ENCODE assay signal across 19 cellular contexts in the genomic region with DNA sequence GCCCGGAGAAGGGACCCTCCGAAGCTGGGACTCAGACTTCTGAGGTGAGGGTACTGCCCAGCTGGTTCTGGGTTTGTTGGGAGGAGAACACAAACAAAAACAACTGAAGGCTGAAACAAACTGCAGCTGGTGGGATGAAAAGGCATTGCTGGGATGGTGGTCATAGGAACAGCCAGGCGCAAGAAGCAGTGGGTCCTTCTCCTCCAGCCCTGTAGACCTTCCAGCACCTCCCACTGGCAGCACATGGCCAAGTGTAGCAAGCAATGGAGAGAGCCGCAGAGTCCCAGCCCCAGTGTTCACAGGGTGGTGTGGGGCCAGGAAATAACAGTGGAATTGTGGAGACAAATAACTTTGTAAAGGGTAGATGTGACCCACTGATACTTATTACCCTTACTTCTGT. TPM values are rescaled to one million over a fixed set of nuclear protein-coding genes. Genes with fewer than 3 reads are reported as not detected.
DNase-seq lines count a peak whose midpoint lies in the region; ATAC-seq and TF ChIP-seq lines count a peak whose summit lies in the region.
"Had no signal": no experiment of that assay in that cellular context is flagged by ENCODE, and none has a peak within 500 bp of the region (broad histone marks: within the 10 kb centered on the region; RNA-seq: fewer than 3 reads in every experiment).

No MANE protein-coding gene starts in this region.

- no peaks in the 10 kb centered on the region for H3K36me3 ChIP-seq in HEK293 (ENCODE audit: control insufficient read depth in 2 of 2, insufficient read depth in 1 of 2, low read length in 2 of 2)
- H3K36me3 ChIP-seq in BE2C = no peaks in the 10 kb centered on the region
- H3K36me3 ChIP-seq: SJSA1, stomach, vagina had no signal

- no peaks in the 10 kb centered on the region for H3K27me3 ChIP-seq in BE2C
- H3K27me3 ChIP-seq: SJSA1, stomach, vagina had no signal

- ATAC-seq in activated CD8-positive, alpha-beta memory T cell treated with anti-CD3 and anti-CD28 coated beads, Interleukin-2, amount 10 ng/mL, durations not matched to agents 7 days and 5 days = no peak
- ATAC-seq in activated T-helper 17 cell treated with anti-CD3 and anti-CD28 coated beads, Interleukin-2, amount 50 U/mL, for 72 hours (replicated peaks) = no peak
- no peak for ATAC-seq in naive thymus-derived CD8-positive, alpha-beta T cell
- ATAC-seq: foreskin keratinocyte, left lobe of liver had no signal

- no peak for TF ChIP-seq CTCF in HEK293 (tag by site-specific recombination; IDR thresholded peaks at IDR 0.05)
- TF ChIP-seq CTCF in BE2C (IDR thresholded peaks at IDR 0.05; ENCODE audit: low read depth, low read length) = no peak

- POLR2A ChIA-PET in HEK293 (lab: Yijun Ruan, JAX) = no interaction called here
- POLR2A ChIA-PET in naive thymus-derived CD8-positive, alpha-beta T cell (lab: Charles Lee) = interaction anchor here (0.6 to 20.4 kb wide), 21 partner anchors 10 to 527 kb away, joined by 3 to 527 read pairs (median 4); a partner anchor contains a TSS

- H3K9me3 ChIP-seq in HEK293 (ENCODE audit: control insufficient read depth, insufficient read depth, low read depth, low read length) = no peaks in the 10 kb centered on the region
- no peaks in the 10 kb centered on the region for H3K9me3 ChIP-seq in BE2C
- H3K9me3 ChIP-seq: SJSA1, stomach, vagina had no signal

- no peak overlapping the region for H3K4me3 Mint-ChIP-seq in activated CD8-positive, alpha-beta memory T cell treated with anti-CD3 and anti-CD28 coated beads, Interleukin-2, amount 10 ng/mL, durations not matched to agents 7 days and 5 days
- peak overlapping the region; percentile 84 for H3K4me3 Mint-ChIP-seq in activated T-helper 17 cell treated with anti-CD3 and anti-CD28 coated beads, Interleukin-2, amount 50 U/mL, for 72 hours
- peak overlapping the region in 9 of 10 donors; percentile 44 to 83 (median 78) for H3K4me3 Mint-ChIP-seq in naive thymus-derived CD8-positive, alpha-beta T cell

- H3K36me3 Mint-ChIP-seq in activated CD8-positive, alpha-beta memory T cell treated with anti-CD3 and anti-CD28 coated beads, Interleukin-2, amount 10 ng/mL, durations not matched to agents 7 days and 5 days = peaks cover 49% of the 10 kb centered on the region
- H3K36me3 Mint-ChIP-seq in activated T-helper 17 cell treated with anti-CD3 and anti-CD28 coated beads, Interleukin-2, amount 50 U/mL, for 72 hours (ENCODE audit: low read depth) = no peaks in the 10 kb centered on the region
- peaks cover 7 to 12% (median 10%) of the 10 kb centered on the region in 3 donors for H3K36me3 Mint-ChIP-seq in naive thymus-derived CD8-positive, alpha-beta T cell

- H3K27me3 Mint-ChIP-seq in activated CD8-positive, alpha-beta memory T cell treated with anti-CD3 and anti-CD28 coated beads, Interleukin-2, amount 10 ng/mL, durations not matched to agents 7 days and 5 days = no peaks in the 10 kb centered on the region
- no peaks in the 10 kb centered on the region for H3K27me3 Mint-ChIP-seq in activated T-helper 17 cell treated with anti-CD3 and anti-CD28 coated beads, Interleukin-2, amount 50 U/mL, for 72 hours
- H3K27me3 Mint-ChIP-seq in naive thymus-derived CD8-positive, alpha-beta T cell = no peaks in the 10 kb centered on the region

- H3K4me1 Mint-ChIP-seq in activated CD8-positive, alpha-beta memory T cell treated with anti-CD3 and anti-CD28 coated beads, Interleukin-2, amount 10 ng/mL, durations not matched to agents 7 days and 5 days = peaks cover 81% of the 10 kb centered on the region
- peaks cover 55% of the 10 kb centered on the region for H3K4me1 Mint-ChIP-seq in activated T-helper 17 cell treated with anti-CD3 and anti-CD28 coated beads, Interleukin-2, amount 50 U/mL, for 72 hours
- peaks cover 41 to 78% (median 65%) of the 10 kb centered on the region in 4 donors for H3K4me1 Mint-ChIP-seq in naive thymus-derived CD8-positive, alpha-beta T cell

- no peak overlapping the region for H3K27ac ChIP-seq in HEK293 (ENCODE audit: extremely low read depth, low read depth, low read length)
- H3K27ac ChIP-seq: foreskin keratinocyte, SJSA1, stomach, vagina had no signal

- DNase-seq in activated CD8-positive, alpha-beta memory T cell treated with anti-CD3 and anti-CD28 coated beads, Interleukin-2, amount 10 ng/mL, durations not matched to agents 7 days and 5 days = no peak
- no peak for DNase-seq in activated CD8-positive, alpha-beta memory T cell treated with anti-CD3 and anti-CD28 coated beads, Interleukin-2, amount 50 U/mL, for 4 hours
- DNase-seq in naive thymus-derived CD8-positive, alpha-beta T cell = no peak
- DNase-seq in BE2C (no peak), activated gamma-delta T cell treated with Interleukin-2 at 50 U/mL for 16 hours (no peak), DMS 273 treated with DMSO at 0.1 percent for 48 hours (lab: John Stamatoyannopoulos, UW) (no peak)
- DNase-seq: ACHN, COR-L47, foreskin keratinocyte, NCI-H226, posterior cingulate gyrus, stomach had no signal

- no peak overlapping the region for H3K4me3 ChIP-seq in HEK293 (ENCODE audit: low read depth, low read length)
- no peak overlapping the region for H3K4me3 ChIP-seq in BE2C (ENCODE audit: low read depth, low read length)
- H3K4me3 ChIP-seq: SJSA1, smooth muscle cell, stomach, vagina had no signal

- CTCF ChIA-PET in activated CD8-positive, alpha-beta memory T cell treated with anti-CD3 and anti-CD28 coated beads, Interleukin-2, amount 10 ng/mL, durations not matched to agents 7 days and 5 days (lab: Charles Lee) = interaction anchor here (0.9 to 5.3 kb wide), 7 partner anchors 10 to 90 kb away, joined by 3 to 79 read pairs (median 6); a partner anchor contains a TSS
- CTCF ChIA-PET in HEK293 (lab: Yijun Ruan, JAX) = interaction anchor here (0.6 to 1.3 kb wide), 7 partner anchors 8 to 184 kb away, joined by 3 to 5 read pairs (median 3); no protein-coding TSS in a partner anchor

- H3K27ac Mint-ChIP-seq in activated CD8-positive, alpha-beta memory T cell treated with anti-CD3 and anti-CD28 coated beads, Interleukin-2, amount 10 ng/mL, durations not matched to agents 7 days and 5 days = peak overlapping the region; percentile 96
- H3K27ac Mint-ChIP-seq in activated T-helper 17 cell treated with anti-CD3 and anti-CD28 coated beads, Interleukin-2, amount 50 U/mL, for 72 hours = peak overlapping the region; percentile 91
- H3K27ac Mint-ChIP-seq in naive thymus-derived CD8-positive, alpha-beta T cell = peak overlapping the region; percentile 94 to 99 (median 97)

- H3K9me3 Mint-ChIP-seq in activated CD8-positive, alpha-beta memory T cell treated with anti-CD3 and anti-CD28 coated beads, Interleukin-2, amount 10 ng/mL, durations not matched to agents 7 days and 5 days (ENCODE audit: low read depth) = no peaks in the 10 kb centered on the region
- no peaks in the 10 kb centered on the region for H3K9me3 Mint-ChIP-seq in activated T-helper 17 cell treated with anti-CD3 and anti-CD28 coated beads, Interleukin-2, amount 50 U/mL, for 72 hours
- H3K9me3 Mint-ChIP-seq in naive thymus-derived CD8-positive, alpha-beta T cell = no peaks in the 10 kb centered on the region

- peaks cover 11% of the 10 kb centered on the region for H3K4me1 ChIP-seq in HEK293 (ENCODE audit: control insufficient read depth, insufficient read depth, low read length)
- H3K4me1 ChIP-seq in BE2C = peaks cover 5% of the 10 kb centered on the region
- H3K4me1 ChIP-seq: foreskin keratinocyte, SJSA1, vagina had no signal

TF ChIP-seq in HEK293, 187 proteins besides CTCF, POLR2A, EP300 and RAD21:
- TF ChIP-seq ZNF664 (tag by site-specific recombination; IDR thresholded peaks at IDR 0.05) = no peak
- TF ChIP-seq ZNF350 (tag by site-specific recombination; IDR thresholded peaks at IDR 0.05) = no peak
- peak; percentile 71 for TF ChIP-seq ZNF341 (tag by site-specific recombination; IDR thresholded peaks at IDR 0.05; ENCODE audit: low read depth)
- TF ChIP-seq, protein P1, sequence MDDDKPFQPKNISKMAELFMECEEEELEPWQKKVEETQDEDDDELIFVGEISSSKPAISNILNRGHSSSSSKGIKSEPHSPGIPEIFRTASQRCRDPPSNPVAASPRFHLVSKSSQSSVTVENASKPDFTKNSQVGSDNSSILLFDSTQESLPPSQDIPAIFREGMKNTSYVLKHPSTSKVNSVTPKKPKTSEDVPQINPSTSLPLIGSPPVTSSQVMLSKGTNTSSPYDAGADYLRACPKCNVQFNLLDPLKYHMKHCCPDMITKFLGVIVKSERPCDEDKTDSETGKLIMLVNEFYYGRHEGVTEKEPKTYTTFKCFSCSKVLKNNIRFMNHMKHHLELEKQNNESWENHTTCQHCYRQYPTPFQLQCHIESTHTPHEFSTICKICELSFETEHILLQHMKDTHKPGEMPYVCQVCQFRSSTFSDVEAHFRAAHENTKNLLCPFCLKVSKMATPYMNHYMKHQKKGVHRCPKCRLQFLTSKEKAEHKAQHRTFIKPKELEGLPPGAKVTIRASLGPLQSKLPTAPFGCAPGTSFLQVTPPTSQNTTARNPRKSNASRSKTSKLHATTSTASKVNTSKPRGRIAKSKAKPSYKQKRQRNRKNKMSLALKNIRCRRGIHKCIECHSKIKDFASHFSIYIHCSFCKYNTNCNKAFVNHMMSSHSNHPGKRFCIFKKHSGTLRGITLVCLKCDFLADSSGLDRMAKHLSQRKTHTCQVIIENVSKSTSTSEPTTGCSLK (tag by site-specific recombination; IDR thresholded peaks at IDR 0.05) = no peak

RNA-seq across cellular contexts. Expression of a gene that starts 48.7 kb away (rescaled TPM):
- total RNA-seq in activated CD8-positive, alpha-beta memory T cell treated with anti-CD3 and anti-CD28 coated beads, Interleukin-2, amount 10 ng/mL, durations not matched to agents 7 days and 5 days = under 1 TPM in 1 of 2 experiments, not detected in 1; 0.55 TPM
- under 1 TPM in 1 of 2 donors, not detected in 1; 0.15 TPM for total RNA-seq in activated T-helper 17 cell treated with anti-CD3 and anti-CD28 coated beads, Interleukin-2, amount 50 U/mL, for 72 hours
- total RNA-seq in naive thymus-derived CD8-positive, alpha-beta T cell = 1 to 10 TPM; 3.4 to 3.7 TPM
- 1 to 10 TPM in 2 of 3 donors, under 1 TPM in 1; 0.28 to 2.8 (median 1.8) TPM for polyA plus RNA-seq in naive thymus-derived CD8-positive, alpha-beta T cell
- polyA plus RNA-seq in BE2C (2012; ENCODE audit: insufficient read depth, insufficient read length, low read depth) = not detected
- total RNA-seq: endothelial cell of umbilical vein, SJSA1, smooth muscle cell, vagina had no signal
- polyA plus RNA-seq: endothelial cell of umbilical vein, smooth muscle cell had no signal

RNA-seq across cellular contexts. Expression of a gene that starts 50.6 kb away (rescaled TPM):
- total RNA-seq in activated CD8-positive, alpha-beta memory T cell treated with anti-CD3 and anti-CD28 coated beads, Interleukin-2, amount 10 ng/mL, durations not matched to agents 7 days and 5 days = 100 to 1,000 TPM in 1 of 2 experiments, 10 to 100 TPM in 1; 73.0 to 148 TPM
- total RNA-seq in activated T-helper 17 cell treated with anti-CD3 and anti-CD28 coated beads, Interleukin-2, amount 50 U/mL, for 72 hours = 10 to 100 TPM; 15.5 to 17.4 TPM
- total RNA-seq in naive thymus-derived CD8-positive, alpha-beta T cell = 10 to 100 TPM; 46.1 to 46.4 TPM
- polyA plus RNA-seq in naive thymus-derived CD8-positive, alpha-beta T cell = 10 to 100 TPM in 2 of 3 donors, 1 to 10 TPM in 1; 4.9 to 29.4 (median 10.5) TPM
- 10.1 TPM for polyA plus RNA-seq in BE2C (2012; ENCODE audit: insufficient read depth, insufficient read length, low read depth)
- total RNA-seq: foreskin keratinocyte had no signal
